Comparison of ENCODE assay signal across 11 cellular contexts in genomic region chr6:7587631-7588100, GRCh38. TPM values are rescaled to one million over a fixed set of nuclear protein-coding genes. Genes with fewer than 3 reads are reported as not detected.
DNase-seq lines count a peak whose midpoint lies in the region; ATAC-seq and TF ChIP-seq lines count a peak whose summit lies in the region.
"Had no signal": no experiment of that assay in that cellular context is flagged by ENCODE, and none has a peak within 500 bp of the region (broad histone marks: within the 10 kb centered on the region; RNA-seq: fewer than 3 reads in every experiment).

No MANE protein-coding gene starts in this region.

- peak overlapping the region in 1 of 3 experiments; percentile 34 for H3K27ac Mint-ChIP-seq in nephron
- H3K27ac Mint-ChIP-seq: activated naive CD4-positive, alpha-beta T cell treated with anti-CD3 and anti-CD28 coated beads for 36 hours had no signal

- H3K27ac ChIP-seq in upper lobe of left lung: no peak overlapping the region
- H3K27ac ChIP-seq: parathyroid adenoma had no signal

- H3K27me3 ChIP-seq in upper lobe of left lung: no peaks in the 10 kb centered on the region

- TF ChIP-seq CTCF in nephron (IDR thresholded peaks at IDR 0.05; ENCODE audit: unreplicated experiment in 3 of 3): no peak
- TF ChIP-seq CTCF in upper lobe of left lung (IDR thresholded peaks at IDR 0.05): no peak

- peaks cover 31% of the 10 kb centered on the region for H3K4me1 Mint-ChIP-seq in nephron

- peaks cover 29% of the 10 kb centered on the region for H3K36me3 Mint-ChIP-seq in nephron (ENCODE audit: low read depth)

- TF ChIP-seq EP300 in upper lobe of left lung (IDR thresholded peaks at IDR 0.05): no peak

- H3K9me3 Mint-ChIP-seq in nephron: no peaks in the 10 kb centered on the region
- H3K9me3 Mint-ChIP-seq: activated naive CD4-positive, alpha-beta T cell treated with anti-CD3 and anti-CD28 coated beads for 36 hours had no signal

- no peaks in the 10 kb centered on the region for H3K36me3 ChIP-seq in upper lobe of left lung

- H3K4me1 ChIP-seq in upper lobe of left lung: peaks cover 14 to 27% (median 22%) of the 10 kb centered on the region in 4 donors

- TF ChIP-seq POLR2A in upper lobe of left lung (IDR thresholded peaks at IDR 0.05) (no peak), GM18505 (IDR thresholded peaks at IDR 0.05; ENCODE audit: borderline replicate concordance, extremely low read depth, insufficient read depth, insufficient read length) (no peak)

- no peaks in the 10 kb centered on the region for H3K9me3 ChIP-seq in upper lobe of left lung

- WGBS in upper lobe of left lung, 2 donors: 79 to 84% methylated on average over 3 of the region's 3 CpGs

- H3K4me3 Mint-ChIP-seq in nephron: peak overlapping the region in 2 of 3 experiments; percentile 25 to 54
- H3K4me3 Mint-ChIP-seq: activated naive CD4-positive, alpha-beta T cell treated with anti-CD3 and anti-CD28 coated beads for 36 hours had no signal

- no peaks in the 10 kb centered on the region for H3K27me3 Mint-ChIP-seq in nephron (ENCODE audit: low read depth)

- DNase-seq in ELF-1 (ENCODE audit: low read depth, low spot score): peak; percentile 34
- DNase-seq in NCI-H69 (lab: John Stamatoyannopoulos, UW): peak; percentile 43
- peak; percentile 26 for DNase-seq in dermis blood vessel endothelial cell
- no peak for DNase-seq in Kasumi-1 (lab: John Stamatoyannopoulos, UW)
- no peak for DNase-seq in upper lobe of left lung
- DNase-seq: activated naive CD4-positive, alpha-beta T cell treated with anti-CD3 and anti-CD28 coated beads for 36 hours; NCI-H510A had no signal

- ATAC-seq in upper lobe of left lung (ENCODE audit: low FRiP score in 2 of 2) (no peak), HG03521 (IDR thresholded peaks at IDR 0.05; ENCODE audit: unreplicated experiment) (no peak), GM18505 (IDR thresholded peaks at IDR 0.05; ENCODE audit: unreplicated experiment) (no peak)

- H3K4me3 ChIP-seq in upper lobe of left lung: no peak overlapping the region

RNA-seq across cellular contexts. Expression of gene SNRNP48, which starts 2.3 kb away (rescaled TPM):
- 14.3 and 18.5 TPM in 2 replicates for total RNA-seq in dermis blood vessel endothelial cell
- 10 to 100 TPM in 3 of 6 donors, 1 to 10 TPM in 3; 1.3 to 23.0 (median 10.2) TPM for total RNA-seq in upper lobe of left lung

RNA-seq across cellular contexts. Expression of gene DSP, which starts 46.2 kb away (rescaled TPM):
- total RNA-seq in dermis blood vessel endothelial cell (53.1 and 95.4 TPM in 2 replicates), upper lobe of left lung (10 to 100 TPM in 5 of 6 donors, 1 to 10 TPM in 1; 6.3 to 88.2 (median 29.0) TPM)

Comparison
In these comparisons a context has a peak if more than half of its experiments do, and no peak if none do; other contexts are left out.
1. DNase-seq: peak in ELF-1 (single experiment), NCI-H69 (single experiment) and dermis blood vessel endothelial cell (single experiment); none in Kasumi-1 (0 of 2) and upper lobe of left lung (0 of 2).